8 cellular contexts compared by ENCODE assay signal in genomic region chr18:5295231-5295920, GRCh38. TPM values are rescaled to one million over a fixed set of nuclear protein-coding genes. Genes with fewer than 3 reads are reported as not detected.
A peak's percentile ranks its signal among the peaks of the same experiment; 100 is the strongest.
DNase-seq lines count a peak whose midpoint lies in the region; ATAC-seq lines count a peak whose summit lies in the region.

TSS of gene ZBTB14 (minus strand) at chr18:5295726. CDS start at chr18:5293246, 2,480 bp downstream.

- no CpG with 5 or more reads among the region's 116 CpGs for WGBS in mesendoderm (ENCODE audit: extremely low coverage, insufficient coverage, low lambda C conversion rate)

- peak; percentile 19 for DNase-seq in NK-92 treated with Interleukin-12 subunit alpha and Interleukin-12 subunit beta, amount 100 ng/mL, for 24 hours (lab: John Stamatoyannopoulos, UW)
- DNase-seq in NK-92 (lab: John Stamatoyannopoulos, UW; ENCODE audit: unreplicated experiment) (no peak), NCI-H2227 (lab: John Stamatoyannopoulos, UW; ENCODE audit: unreplicated experiment) (peak; percentile 88), mesendoderm (peak; percentile 67)
- DNase-seq in activated CD8-positive, alpha-beta memory T cell treated with anti-CD3 and anti-CD28 coated beads for 48 hours (ENCODE audit: low read depth in 2 of 3, low spot score in 2 of 3) = peak; percentile 19 to 35 (median 22)
- peak; percentile 47 for DNase-seq in stimulated activated CD8-positive, alpha-beta memory T cell treated with anti-CD3 and anti-CD28 coated beads, Interleukin-15, amount 100 ng/mL, for 24 hours (ENCODE audit: low read depth)

- H3K18ac ChIP-seq in mesendoderm (ENCODE audit: low read length) = peak within 1 kb of the TSS; percentile 98

- H3K4me1 ChIP-seq in endocrine pancreas (ENCODE audit: control insufficient read depth, insufficient read depth, low read length) (no peaks in the 10 kb centered on the region), mesendoderm (ENCODE audit: control insufficient read depth, low read depth, low read length) (no peaks in the 10 kb centered on the region)

- peaks cover 3% of the 10 kb centered on the region for H3K79me1 ChIP-seq in mesendoderm (ENCODE audit: low read length)

- no peaks in the 10 kb centered on the region for H3K27me3 ChIP-seq in endocrine pancreas (ENCODE audit: control insufficient read depth, insufficient read depth, low read length)
- H3K27me3 ChIP-seq in mesendoderm (ENCODE audit: insufficient read depth, low read length, poor library complexity) = no peaks in the 10 kb centered on the region

- H3K9me3 ChIP-seq in endocrine pancreas (ENCODE audit: control insufficient read depth, low read length) = no peaks in the 10 kb centered on the region

- H3K27ac ChIP-seq in mesendoderm (ENCODE audit: low read depth, low read length) = peak within 1 kb of the TSS; percentile 93

- peak within 1 kb of the TSS; percentile 76 for H2BK5ac ChIP-seq in mesendoderm (ENCODE audit: low read length)

- H3K9ac ChIP-seq in endocrine pancreas (ENCODE audit: control insufficient read depth, insufficient read depth, low read length) (peak within 1 kb of the TSS; percentile 65), mesendoderm (ENCODE audit: low read length) (peak within 1 kb of the TSS; percentile 90)

- H3K79me2 ChIP-seq in mesendoderm (ENCODE audit: control insufficient read depth, insufficient read depth, low read length) = no peaks in the 10 kb centered on the region

- peak within 1 kb of the TSS; percentile 21 for H2BK15ac ChIP-seq in mesendoderm (replicated peaks; ENCODE audit: low read depth)

- H4K5ac ChIP-seq in mesendoderm (ENCODE audit: low read length) = no peak within 1 kb of the TSS

- peak within 1 kb of the TSS; percentile 98 for H2BK120ac ChIP-seq in mesendoderm (ENCODE audit: low read depth, low read length)

- peak; percentile 25 for ATAC-seq in HG02870 (IDR thresholded peaks at IDR 0.05; ENCODE audit: unreplicated experiment)

- peak within 1 kb of the TSS; percentile 88 for H4K8ac ChIP-seq in mesendoderm (ENCODE audit: low read depth, low read length)

- H3K4me2 ChIP-seq in mesendoderm (ENCODE audit: low read length) = peak within 1 kb of the TSS; percentile 77

- peak within 1 kb of the TSS; percentile 94 for H3K23ac ChIP-seq in mesendoderm (ENCODE audit: low read length)

- no peak within 1 kb of the TSS for H2AK5ac ChIP-seq in mesendoderm (ENCODE audit: low read length)

- peak within 1 kb of the TSS; percentile 65 for H3K4me3 ChIP-seq in endocrine pancreas (ENCODE audit: control insufficient read depth, insufficient read depth, low read length)
- peak within 1 kb of the TSS; percentile 78 for H3K4me3 ChIP-seq in mesendoderm (ENCODE audit: low read length)

- peak within 1 kb of the TSS; percentile 97 for H3K4ac ChIP-seq in mesendoderm (ENCODE audit: low read depth, low read length)

- H3K36me3 ChIP-seq in endocrine pancreas (ENCODE audit: control insufficient read depth, insufficient read depth, low read length) = no peaks in the 10 kb centered on the region
- peaks cover 5% of the 10 kb centered on the region for H3K36me3 ChIP-seq in mesendoderm (ENCODE audit: control insufficient read depth, insufficient read depth, low read length)

- peak within 1 kb of the TSS; percentile 94 for H3K56ac ChIP-seq in mesendoderm (ENCODE audit: low read length)

RNA-seq across cellular contexts. Expression of gene ZBTB14, which starts in this region (rescaled TPM):
- 10.1 TPM for polyA plus RNA-seq in mesendoderm (2013, experiment 1 of 2)
- 9.9 TPM for polyA plus RNA-seq in mesendoderm (2013, experiment 2 of 2)
